In the genomic region with DNA sequence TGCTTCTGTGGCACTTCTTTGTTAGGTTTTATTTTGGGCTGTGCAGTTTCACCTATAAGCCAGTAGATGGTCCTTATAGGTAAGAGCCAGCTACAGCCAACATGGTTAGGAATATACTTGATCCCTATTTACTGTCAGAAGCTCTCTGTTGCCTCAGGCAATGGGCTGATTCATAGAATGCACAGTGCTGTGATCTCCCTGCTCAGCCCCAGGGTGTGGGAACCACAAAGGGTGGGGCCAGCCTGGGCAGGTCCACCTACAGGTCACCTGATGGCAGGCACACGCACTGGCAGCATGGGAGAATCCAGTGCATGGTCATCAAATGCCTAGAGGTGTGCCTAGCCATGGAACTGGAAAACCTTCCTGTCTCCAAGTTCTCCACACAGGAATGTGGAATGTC, we compare ENCODE assay signal across 1 cellular context.
TF ChIP-seq lines count a peak whose summit lies in the region.

No MANE protein-coding gene starts in this region.

TF ChIP-seq in HCT116, 20 proteins besides CTCF, POLR2A, EP300 and RAD21 (continued from another document):
- TF ChIP-seq EZH2phosphoT487 (IDR thresholded peaks at IDR 0.05; ENCODE audit: borderline replicate concordance) (no peak), SP1 (IDR thresholded peaks at IDR 0.05; ENCODE audit: low read depth) (peak; percentile 27; the same call in 1 of the 2 replicates)
- TF ChIP-seq, protein P1, sequence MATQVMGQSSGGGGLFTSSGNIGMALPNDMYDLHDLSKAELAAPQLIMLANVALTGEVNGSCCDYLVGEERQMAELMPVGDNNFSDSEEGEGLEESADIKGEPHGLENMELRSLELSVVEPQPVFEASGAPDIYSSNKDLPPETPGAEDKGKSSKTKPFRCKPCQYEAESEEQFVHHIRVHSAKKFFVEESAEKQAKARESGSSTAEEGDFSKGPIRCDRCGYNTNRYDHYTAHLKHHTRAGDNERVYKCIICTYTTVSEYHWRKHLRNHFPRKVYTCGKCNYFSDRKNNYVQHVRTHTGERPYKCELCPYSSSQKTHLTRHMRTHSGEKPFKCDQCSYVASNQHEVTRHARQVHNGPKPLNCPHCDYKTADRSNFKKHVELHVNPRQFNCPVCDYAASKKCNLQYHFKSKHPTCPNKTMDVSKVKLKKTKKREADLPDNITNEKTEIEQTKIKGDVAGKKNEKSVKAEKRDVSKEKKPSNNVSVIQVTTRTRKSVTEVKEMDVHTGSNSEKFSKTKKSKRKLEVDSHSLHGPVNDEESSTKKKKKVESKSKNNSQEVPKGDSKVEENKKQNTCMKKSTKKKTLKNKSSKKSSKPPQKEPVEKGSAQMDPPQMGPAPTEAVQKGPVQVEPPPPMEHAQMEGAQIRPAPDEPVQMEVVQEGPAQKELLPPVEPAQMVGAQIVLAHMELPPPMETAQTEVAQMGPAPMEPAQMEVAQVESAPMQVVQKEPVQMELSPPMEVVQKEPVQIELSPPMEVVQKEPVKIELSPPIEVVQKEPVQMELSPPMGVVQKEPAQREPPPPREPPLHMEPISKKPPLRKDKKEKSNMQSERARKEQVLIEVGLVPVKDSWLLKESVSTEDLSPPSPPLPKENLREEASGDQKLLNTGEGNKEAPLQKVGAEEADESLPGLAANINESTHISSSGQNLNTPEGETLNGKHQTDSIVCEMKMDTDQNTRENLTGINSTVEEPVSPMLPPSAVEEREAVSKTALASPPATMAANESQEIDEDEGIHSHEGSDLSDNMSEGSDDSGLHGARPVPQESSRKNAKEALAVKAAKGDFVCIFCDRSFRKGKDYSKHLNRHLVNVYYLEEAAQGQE (IDR thresholded peaks at IDR 0.05; ENCODE audit: low read depth): no peak
